3 cellular contexts compared by ENCODE assay signal in genomic region chr2:194223173-194223670, GRCh38.
TF ChIP-seq lines count a peak whose summit lies in the region.

No MANE protein-coding gene starts in this region.

TF ChIP-seq in SK-N-SH treated with all-trans-retinoic acid at 6 μM for 48 hours, 23 proteins besides CTCF, POLR2A, EP300 and RAD21 (continued from another document and continues in another):
- TF ChIP-seq CREB5 (CRISPR knock-in tag; IDR thresholded peaks at IDR 0.05; ENCODE audit: low read depth), result no peak
- no peak for TF ChIP-seq ESRRG (CRISPR knock-in tag; IDR thresholded peaks at IDR 0.05)
- TF ChIP-seq PPARA (CRISPR knock-in tag; IDR thresholded peaks at IDR 0.05; ENCODE audit: borderline replicate concordance), result no peak
- TF ChIP-seq ZNF70 (CRISPR knock-in tag; IDR thresholded peaks at IDR 0.05), result no peak
- no peak for TF ChIP-seq POU6F1 (CRISPR knock-in tag; IDR thresholded peaks at IDR 0.05; ENCODE audit: borderline replicate concordance, low read depth)
- TF ChIP-seq CSDC2 (CRISPR knock-in tag; IDR thresholded peaks at IDR 0.05), result no peak
- no peak for TF ChIP-seq ZFP3 (CRISPR knock-in tag; IDR thresholded peaks at IDR 0.05)
- no peak for TF ChIP-seq ISL1 (CRISPR knock-in tag; IDR thresholded peaks at IDR 0.05)
- no peak for TF ChIP-seq ZNF565 (CRISPR knock-in tag; conservative IDR thresholded peaks at IDR 0.05; ENCODE audit: low read depth)
- TF ChIP-seq ZC3H10 (CRISPR knock-in tag; IDR thresholded peaks at IDR 0.05), result no peak
- TF ChIP-seq TSHZ2 (CRISPR knock-in tag; IDR thresholded peaks at IDR 0.05), result no peak

TF ChIP-seq in SK-N-SH, 30 proteins besides CTCF, POLR2A, EP300 and RAD21 (continued from another document):
- TF ChIP-seq USF1 (IDR thresholded peaks at IDR 0.05; ENCODE audit: borderline replicate concordance, low read depth) (no peak), MEF2A (IDR thresholded peaks at IDR 0.05; ENCODE audit: borderline replicate concordance, low read depth) (no peak), TCF12 (IDR thresholded peaks at IDR 0.05) (no peak), EZH2phosphoT487 (IDR thresholded peaks at IDR 0.05; ENCODE audit: borderline replicate concordance, low read depth) (no peak), GATA2 (CRISPR knock-in tag; IDR thresholded peaks at IDR 0.05) (no peak), IRF3 (IDR thresholded peaks at IDR 0.05; ENCODE audit: low read depth, low read length) (no peak), ELF1 (IDR thresholded peaks at IDR 0.05) (no peak), POLR2AphosphoS5 (IDR thresholded peaks at IDR 0.05; ENCODE audit: low read depth, low read length) (no peak), NFIC (IDR thresholded peaks at IDR 0.05; ENCODE audit: borderline replicate concordance) (no peak), SMC3 (IDR thresholded peaks at IDR 0.05; ENCODE audit: low read depth, low read length) (no peak), NRF1 (IDR thresholded peaks at IDR 0.05; ENCODE audit: low read depth, low read length) (no peak), SIN3A (IDR thresholded peaks at IDR 0.05; ENCODE audit: borderline replicate concordance, low read depth, low read length) (no peak)
- TF ChIP-seq, protein P1, sequence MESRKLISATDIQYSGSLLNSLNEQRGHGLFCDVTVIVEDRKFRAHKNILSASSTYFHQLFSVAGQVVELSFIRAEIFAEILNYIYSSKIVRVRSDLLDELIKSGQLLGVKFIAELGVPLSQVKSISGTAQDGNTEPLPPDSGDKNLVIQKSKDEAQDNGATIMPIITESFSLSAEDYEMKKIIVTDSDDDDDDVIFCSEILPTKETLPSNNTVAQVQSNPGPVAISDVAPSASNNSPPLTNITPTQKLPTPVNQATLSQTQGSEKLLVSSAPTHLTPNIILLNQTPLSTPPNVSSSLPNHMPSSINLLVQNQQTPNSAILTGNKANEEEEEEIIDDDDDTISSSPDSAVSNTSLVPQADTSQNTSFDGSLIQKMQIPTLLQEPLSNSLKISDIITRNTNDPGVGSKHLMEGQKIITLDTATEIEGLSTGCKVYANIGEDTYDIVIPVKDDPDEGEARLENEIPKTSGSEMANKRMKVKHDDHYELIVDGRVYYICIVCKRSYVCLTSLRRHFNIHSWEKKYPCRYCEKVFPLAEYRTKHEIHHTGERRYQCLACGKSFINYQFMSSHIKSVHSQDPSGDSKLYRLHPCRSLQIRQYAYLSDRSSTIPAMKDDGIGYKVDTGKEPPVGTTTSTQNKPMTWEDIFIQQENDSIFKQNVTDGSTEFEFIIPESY (IDR thresholded peaks at IDR 0.05; ENCODE audit: borderline replicate concordance, low read depth), result no peak
- TF ChIP-seq, protein P2, sequence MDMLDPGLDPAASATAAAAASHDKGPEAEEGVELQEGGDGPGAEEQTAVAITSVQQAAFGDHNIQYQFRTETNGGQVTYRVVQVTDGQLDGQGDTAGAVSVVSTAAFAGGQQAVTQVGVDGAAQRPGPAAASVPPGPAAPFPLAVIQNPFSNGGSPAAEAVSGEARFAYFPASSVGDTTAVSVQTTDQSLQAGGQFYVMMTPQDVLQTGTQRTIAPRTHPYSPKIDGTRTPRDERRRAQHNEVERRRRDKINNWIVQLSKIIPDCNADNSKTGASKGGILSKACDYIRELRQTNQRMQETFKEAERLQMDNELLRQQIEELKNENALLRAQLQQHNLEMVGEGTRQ (IDR thresholded peaks at IDR 0.05; ENCODE audit: borderline replicate concordance, low read depth, low read length), result no peak

TF ChIP-seq in HCT116, 20 proteins besides CTCF, POLR2A, EP300 and RAD21 (continued from another document):
- TF ChIP-seq, protein P1 (IDR thresholded peaks at IDR 0.05; ENCODE audit: extremely low read depth, insufficient replicate concordance, low read length), result no peak
- TF ChIP-seq SRF (IDR thresholded peaks at IDR 0.05; ENCODE audit: low read depth) (no peak), CEBPB (IDR thresholded peaks at IDR 0.05; ENCODE audit: low read depth) (no peak), ELF1 (IDR thresholded peaks at IDR 0.05; ENCODE audit: borderline replicate concordance, low read depth) (no peak), FOSL1 (IDR thresholded peaks at IDR 0.05; ENCODE audit: low read depth) (no peak), CBX3 (IDR thresholded peaks at IDR 0.05; ENCODE audit: low read depth) (no peak), ZNF274 (IDR thresholded peaks at IDR 0.05; ENCODE audit: low read depth, low read length) (no peak), ATF3 (IDR thresholded peaks at IDR 0.05) (no peak)
